9 cellular contexts compared by ENCODE assay signal in genomic region chr1:41003127-41003639, GRCh38. TPM values are rescaled to one million over a fixed set of nuclear protein-coding genes. Genes with fewer than 3 reads are reported as not detected.
DNase-seq lines count a peak whose midpoint lies in the region; ATAC-seq and TF ChIP-seq lines count a peak whose summit lies in the region.
"Had no signal": no experiment of that assay in that cellular context is flagged by ENCODE, and none has a peak within 500 bp of the region (broad histone marks: within the 10 kb centered on the region; RNA-seq: fewer than 3 reads in every experiment).

No MANE protein-coding gene starts in this region.

- no peaks in the 10 kb centered on the region for H3K27me3 Mint-ChIP-seq in activated CD8-positive, alpha-beta memory T cell treated with anti-CD3 and anti-CD28 coated beads, Interleukin-2, amount 10 ng/mL, durations not matched to agents 7 days and 5 days

- no peaks in the 10 kb centered on the region for H3K9me3 Mint-ChIP-seq in activated CD8-positive, alpha-beta memory T cell treated with anti-CD3 and anti-CD28 coated beads, Interleukin-2, amount 10 ng/mL, durations not matched to agents 7 days and 5 days (ENCODE audit: low read depth)

- peak overlapping the region; percentile 59 for H3K27ac Mint-ChIP-seq in activated CD8-positive, alpha-beta memory T cell treated with anti-CD3 and anti-CD28 coated beads, Interleukin-2, amount 10 ng/mL, durations not matched to agents 7 days and 5 days

- no peak for TF ChIP-seq CTCF in RWPE2 (IDR thresholded peaks at IDR 0.05; ENCODE audit: poor library complexity, severe bottlenecking)

- TF ChIP-seq POLR2A in GM18505 (IDR thresholded peaks at IDR 0.05; ENCODE audit: borderline replicate concordance, extremely low read depth, insufficient read depth, insufficient read length) = no peak

- no peaks in the 10 kb centered on the region for H3K27me3 ChIP-seq in RWPE2 (ENCODE audit: insufficient read depth, poor library complexity, severe bottlenecking)

- peaks cover 94% of the 10 kb centered on the region for H3K36me3 ChIP-seq in RWPE2 (ENCODE audit: low read depth)

- H3K9me3 ChIP-seq in RWPE2 (ENCODE audit: severe bottlenecking) = no peaks in the 10 kb centered on the region

- H3K4me3 ChIP-seq in RWPE2 (ENCODE audit: severe bottlenecking) = no peak overlapping the region

- CTCF ChIA-PET in activated CD8-positive, alpha-beta memory T cell treated with anti-CD3 and anti-CD28 coated beads, Interleukin-2, amount 10 ng/mL, durations not matched to agents 7 days and 5 days (lab: Charles Lee) = interaction anchor here (0.7 to 3.1 kb wide), 10 partner anchors 10 to 332 kb away, joined by 3 to 12 read pairs (median 4); partner anchors contain the start of genes CITED4 and CTPS1

- H3K4me3 Mint-ChIP-seq in activated CD8-positive, alpha-beta memory T cell treated with anti-CD3 and anti-CD28 coated beads, Interleukin-2, amount 10 ng/mL, durations not matched to agents 7 days and 5 days = no peak overlapping the region

- H3K27ac ChIP-seq in RWPE2 (ENCODE audit: poor library complexity, severe bottlenecking) (peak overlapping the region; percentile 83), epithelial cell of prostate (peak overlapping the region; percentile 55), substantia nigra (ENCODE audit: low read depth, low read length, poor library complexity, severe bottlenecking) (peak overlapping the region; percentile 58)

- peaks cover 25% of the 10 kb centered on the region for H3K4me1 Mint-ChIP-seq in activated CD8-positive, alpha-beta memory T cell treated with anti-CD3 and anti-CD28 coated beads, Interleukin-2, amount 10 ng/mL, durations not matched to agents 7 days and 5 days

- intact Hi-C loops in Right ventricle myocardium inferior (cut with DNase I) = no loop called here

- DNase-seq in activated CD8-positive, alpha-beta memory T cell treated with anti-CD3 and anti-CD28 coated beads, Interleukin-2, amount 10 ng/mL, durations not matched to agents 7 days and 5 days = no peak
- DNase-seq in activated CD8-positive, alpha-beta memory T cell treated with anti-CD3 and anti-CD28 coated beads, Interleukin-2, amount 50 U/mL, for 4 hours = no peak
- DNase-seq in RWPE2 (ENCODE audit: low spot score) (no peak), epithelial cell of prostate (ENCODE audit: low read depth, low spot score) (no peak), substantia nigra (lab: John Stamatoyannopoulos, UW) (no peak), Right ventricle myocardium inferior (ENCODE audit: missing footprints) (no peak)
- DNase-seq: NCI-H2227 treated with DMSO at 0.1 percent for 48 hours had no signal

- peaks cover 40% of the 10 kb centered on the region for H3K4me1 ChIP-seq in RWPE2 (ENCODE audit: insufficient read depth, poor library complexity, severe bottlenecking)

- ATAC-seq in activated CD8-positive, alpha-beta memory T cell treated with anti-CD3 and anti-CD28 coated beads, Interleukin-2, amount 10 ng/mL, durations not matched to agents 7 days and 5 days = no peak
- no peak; the same call in 2 of the 3 replicates for ATAC-seq in RWPE2 (ENCODE audit: low read depth)
- ATAC-seq in GM18505 (IDR thresholded peaks at IDR 0.05; ENCODE audit: unreplicated experiment) = no peak
- ATAC-seq in GM21825 (IDR thresholded peaks at IDR 0.05; ENCODE audit: unreplicated experiment) = no peak
- ATAC-seq in Right ventricle myocardium inferior = no peak

- H3K36me3 Mint-ChIP-seq in activated CD8-positive, alpha-beta memory T cell treated with anti-CD3 and anti-CD28 coated beads, Interleukin-2, amount 10 ng/mL, durations not matched to agents 7 days and 5 days = peaks cover 69% of the 10 kb centered on the region

RNA-seq across cellular contexts. Expression of gene SLFNL1, which starts 18.3 kb away (rescaled TPM):
- total RNA-seq in activated CD8-positive, alpha-beta memory T cell treated with anti-CD3 and anti-CD28 coated beads, Interleukin-2, amount 10 ng/mL, durations not matched to agents 7 days and 5 days = under 1 TPM; 0.12 to 0.35 TPM
- 0.16 TPM for total RNA-seq in Right ventricle myocardium inferior

RNA-seq across cellular contexts. Expression of gene CTPS1, which starts 23.7 kb away (rescaled TPM):
- total RNA-seq in activated CD8-positive, alpha-beta memory T cell treated with anti-CD3 and anti-CD28 coated beads, Interleukin-2, amount 10 ng/mL, durations not matched to agents 7 days and 5 days = 10 to 100 TPM; 77.1 to 94.1 TPM
- total RNA-seq in Right ventricle myocardium inferior = 7.2 TPM
